16 cellular contexts compared by ENCODE assay signal in genomic region chr6:147974376-147974775, GRCh38.
A peak's percentile ranks its signal among the peaks of the same experiment; 100 is the strongest.
DNase-seq lines count a peak whose midpoint lies in the region; ATAC-seq and FAIRE-seq lines count a peak whose summit lies in the region.
"Had no signal": no experiment of that assay in that cellular context is flagged by ENCODE, and none has a peak within 500 bp of the region (broad histone marks: within the 10 kb centered on the region; RNA-seq: fewer than 3 reads in every experiment).

No MANE protein-coding gene starts in this region.

- in situ Hi-C loops in SK-MEL-5 (cut with HindIII; ENCODE audit: low pct_unique_long_range_greater_than_20kb, low sequenced_read_pairs): no loop called here

- DNase-seq in HS-27A (ENCODE audit: low read depth) (peak; percentile 81), SK-MEL-5 (ENCODE audit: low read depth, low spot score) (peak; percentile 5), foreskin melanocyte (peak; percentile 72), urothelium cell line (ENCODE audit: low spot score) (peak; percentile 42), KG1 (lab: John Stamatoyannopoulos, UW) (no peak)
- DNase-seq: activated CD4-positive, alpha-beta T cell treated with anti-CD3 and anti-CD28 coated beads, Interleukin-2, amount 50 U/mL, for 4 hours; central memory CD4-positive, alpha-beta T cell; DMS79; H9; islet precursor cell; natural killer cell; NCI-H1694 treated with DMSO at 0.1 percent for 48 hours; testis had no signal

- FAIRE-seq in urothelium cell line (lab: Jason Lieb, UNC): no peak

- ATAC-seq in HG03280 (IDR thresholded peaks at IDR 0.05; ENCODE audit: unreplicated experiment) (no peak), GM21529 (IDR thresholded peaks at IDR 0.05; ENCODE audit: unreplicated experiment) (no peak)
- ATAC-seq: esophagus mucosa, natural killer cell had no signal
